23 cellular contexts compared by ENCODE assay signal in the genomic region with DNA sequence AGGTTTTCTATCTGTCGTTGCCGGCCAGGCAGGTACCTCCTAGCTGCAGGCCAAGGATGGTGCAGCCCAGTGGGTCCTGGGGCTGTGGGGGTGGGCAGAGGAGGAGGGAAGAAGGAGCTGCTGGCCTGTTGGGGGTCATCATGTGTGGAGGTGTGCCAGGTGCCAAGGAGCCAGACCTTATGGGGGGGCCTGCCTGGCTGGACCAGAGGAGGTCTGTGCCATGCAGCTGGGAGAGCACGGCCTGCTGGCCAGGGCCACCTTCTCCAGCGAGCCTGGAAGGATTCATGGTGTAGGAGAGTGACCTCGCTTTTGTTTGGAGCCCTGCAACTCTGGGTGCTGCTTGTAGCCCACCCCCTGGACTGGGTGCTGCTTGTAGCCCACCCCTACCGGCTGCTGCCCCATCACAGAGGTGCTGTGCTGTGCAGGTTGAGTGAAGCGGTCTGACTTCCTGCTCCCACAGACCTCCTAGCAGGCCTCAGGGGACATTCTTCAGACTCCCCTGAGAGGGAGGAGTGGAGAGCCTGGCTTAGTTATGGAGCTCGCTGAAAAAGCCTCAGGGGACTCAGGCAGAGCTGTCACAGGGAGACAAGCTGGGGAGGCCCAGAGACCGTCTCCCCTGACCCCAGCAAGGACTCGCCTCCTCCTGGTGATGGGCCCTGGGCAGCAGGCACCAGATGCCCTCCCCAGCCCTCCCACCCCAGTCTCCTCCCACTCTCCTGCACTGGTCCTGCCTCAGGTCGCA.
DNase-seq lines count a peak whose midpoint lies in the region; ATAC-seq and TF ChIP-seq lines count a peak whose summit lies in the region.
"Had no signal": no experiment of that assay in that cellular context is flagged by ENCODE, and none has a peak within 500 bp of the region (broad histone marks: within the 10 kb centered on the region; RNA-seq: fewer than 3 reads in every experiment).

No MANE protein-coding gene starts in this region.

- peak; percentile 70 for DNase-seq in cardiac septum (ENCODE audit: low spot score)
- no peak for DNase-seq in Right ventricle myocardium superior
- peak; percentile 69 for DNase-seq in coronary artery (ENCODE audit: low spot score)
- no peak for DNase-seq in prostate gland (ENCODE audit: low spot score)
- no peak for DNase-seq in upper lobe of right lung
- no peak for DNase-seq in stimulated activated naive B cell treated with anti-CD40 and anti-IgM and Interleukin-4, amounts not matched to agents 10 μg/mL and 1 μg/mL and 100 μg/mL, for 72 hours
- DNase-seq: activated CD8-positive, alpha-beta T cell treated with anti-CD3 and anti-CD28 coated beads for 36 hours; activated T-cell treated with anti-CD3 and anti-CD28 coated beads, Interleukin-2, amount 50 U/mL, for 4 hours; GOT3; MG63; naive thymus-derived CD4-positive, alpha-beta T cell; NCI-H1930; NCI-H510A; pancreas; SHP77 treated with DMSO at 0.1 percent for 48 hours; stimulated activated CD4-positive, alpha-beta T cell treated with anti-CD3 and anti-CD28 coated beads, Interleukin-2, amount 100 ng/mL, for 48 hours had no signal

- H3K9me3 ChIP-seq in prostate gland (no peaks in the 10 kb centered on the region), upper lobe of right lung (no peaks in the 10 kb centered on the region)
- H3K9me3 ChIP-seq: A549, MG63, pancreas had no signal

- WGBS in prostate gland, result 90% methylated on average over 10 of the region's 11 CpGs

- H3K27ac ChIP-seq in coronary artery (peak overlapping the region; percentile 58 to 86), prostate gland (peak overlapping the region; percentile 59 to 66), upper lobe of right lung (peak overlapping the region; percentile 71)
- H3K27ac ChIP-seq: A549, HL-60, pancreas had no signal

- no peaks in the 10 kb centered on the region for H3K36me3 Mint-ChIP-seq in stimulated activated naive B cell treated with anti-CD40 and anti-IgM and Interleukin-4, amounts not matched to agents 10 μg/mL and 1 μg/mL and 100 μg/mL, for 72 hours
- H3K36me3 Mint-ChIP-seq: activated naive CD4-positive, alpha-beta T cell treated with anti-CD3 and anti-CD28 coated beads, Interleukin-2, amount 50 U/mL, for 72 hours; naive thymus-derived CD4-positive, alpha-beta T cell; WTC11 had no signal

- H3K4me3 ChIP-seq in coronary artery (no peak overlapping the region), prostate gland (no peak overlapping the region), upper lobe of right lung (no peak overlapping the region)
- H3K4me3 ChIP-seq: A549, MG63, pancreas had no signal

- TF ChIP-seq CTCF in coronary artery (IDR thresholded peaks at IDR 0.05) (no peak), prostate gland (IDR thresholded peaks at IDR 0.05) (no peak), upper lobe of right lung (IDR thresholded peaks at IDR 0.05) (no peak)

- no peak for ATAC-seq in Right ventricle myocardium superior (ENCODE audit: poor library complexity)
- no peak for ATAC-seq in upper lobe of right lung
- no peak for ATAC-seq in stimulated activated naive B cell treated with anti-CD40 and anti-IgM and Interleukin-4, amounts not matched to agents 10 μg/mL and 1 μg/mL and 100 μg/mL, for 72 hours (replicated peaks)
- no peak for ATAC-seq in GM21515 (IDR thresholded peaks at IDR 0.05; ENCODE audit: unreplicated experiment)
- ATAC-seq in HG03442 (IDR thresholded peaks at IDR 0.05; ENCODE audit: unreplicated experiment), result no peak
- ATAC-seq: A549; activated CD8-positive, alpha-beta T cell treated with anti-CD3 and anti-CD28 coated beads for 36 hours; activated naive CD4-positive, alpha-beta T cell treated with anti-CD3 and anti-CD28 coated beads, Interleukin-2, amount 50 U/mL, for 72 hours; activated T-cell treated with anti-CD3 and anti-CD28 coated beads, Interleukin-2, amount 50 U/mL, for 4 hours; naive thymus-derived CD4-positive, alpha-beta T cell; pancreas; WTC11 had no signal

- H3K27me3 ChIP-seq in prostate gland (replicated peaks; ENCODE audit: insufficient read depth) (no peaks in the 10 kb centered on the region), upper lobe of right lung (no peaks in the 10 kb centered on the region)
- H3K27me3 ChIP-seq: MG63, pancreas had no signal

- H3K4me1 ChIP-seq in prostate gland (replicated peaks), result no peaks in the 10 kb centered on the region
- peaks cover 47% of the 10 kb centered on the region for H3K4me1 ChIP-seq in upper lobe of right lung
- H3K4me1 ChIP-seq: pancreas had no signal

- intact Hi-C loops in cardiac septum (cut with DNase I) (no loop called here), Right ventricle myocardium superior (cut with DNase I) (no loop called here), prostate gland (cut with DNase I) (no loop called here), upper lobe of right lung (cut with DNase I) (no loop called here)

- H3K36me3 ChIP-seq in prostate gland (no peaks in the 10 kb centered on the region), upper lobe of right lung (peaks cover 24% of the 10 kb centered on the region)
- H3K36me3 ChIP-seq: MG63, pancreas had no signal

- no peaks in the 10 kb centered on the region for H3K9me3 Mint-ChIP-seq in stimulated activated naive B cell treated with anti-CD40 and anti-IgM and Interleukin-4, amounts not matched to agents 10 μg/mL and 1 μg/mL and 100 μg/mL, for 72 hours
- H3K9me3 Mint-ChIP-seq: activated CD8-positive, alpha-beta T cell treated with anti-CD3 and anti-CD28 coated beads for 36 hours; activated naive CD4-positive, alpha-beta T cell treated with anti-CD3 and anti-CD28 coated beads, Interleukin-2, amount 50 U/mL, for 72 hours; activated T-cell treated with anti-CD3 and anti-CD28 coated beads, Interleukin-2, amount 50 U/mL, for 4 hours; IgD-negative memory B cell; naive thymus-derived CD4-positive, alpha-beta T cell; WTC11 had no signal

- H3K4me3 Mint-ChIP-seq in stimulated activated naive B cell treated with anti-CD40 and anti-IgM and Interleukin-4, amounts not matched to agents 10 μg/mL and 1 μg/mL and 100 μg/mL, for 72 hours, result no peak overlapping the region
- H3K4me3 Mint-ChIP-seq: activated CD8-positive, alpha-beta T cell treated with anti-CD3 and anti-CD28 coated beads for 36 hours; activated T-cell treated with anti-CD3 and anti-CD28 coated beads, Interleukin-2, amount 50 U/mL, for 4 hours; IgD-negative memory B cell; naive thymus-derived CD4-positive, alpha-beta T cell; WTC11 had no signal

- H3K27ac Mint-ChIP-seq in stimulated activated naive B cell treated with anti-CD40 and anti-IgM and Interleukin-4, amounts not matched to agents 10 μg/mL and 1 μg/mL and 100 μg/mL, for 72 hours, result no peak overlapping the region
- H3K27ac Mint-ChIP-seq: activated CD8-positive, alpha-beta T cell treated with anti-CD3 and anti-CD28 coated beads for 36 hours; IgD-negative memory B cell; WTC11 had no signal

- no peak for TF ChIP-seq POLR2A in prostate gland (IDR thresholded peaks at IDR 0.05)

- H3K27me3 Mint-ChIP-seq in stimulated activated naive B cell treated with anti-CD40 and anti-IgM and Interleukin-4, amounts not matched to agents 10 μg/mL and 1 μg/mL and 100 μg/mL, for 72 hours, result no peaks in the 10 kb centered on the region
- H3K27me3 Mint-ChIP-seq: activated CD8-positive, alpha-beta T cell treated with anti-CD3 and anti-CD28 coated beads for 36 hours; IgD-negative memory B cell; naive thymus-derived CD4-positive, alpha-beta T cell had no signal

- H3K4me1 Mint-ChIP-seq in stimulated activated naive B cell treated with anti-CD40 and anti-IgM and Interleukin-4, amounts not matched to agents 10 μg/mL and 1 μg/mL and 100 μg/mL, for 72 hours, result no peaks in the 10 kb centered on the region

Comparison
In these comparisons a context has a peak if more than half of its experiments do, and no peak if none do; other contexts are left out.
1. DNase-seq: peak in cardiac septum (single experiment) and coronary artery (single experiment); none in Right ventricle myocardium superior (single experiment), prostate gland (single experiment), upper lobe of right lung (single experiment) and stimulated activated naive B cell treated with anti-CD40 and anti-IgM and Interleukin-4, amounts not matched to agents 10 μg/mL and 1 μg/mL and 100 μg/mL, for 72 hours (single experiment).
2. Peak in every context shown above with its lines, with median percentiles within 50 percentile points of each other: H3K27ac ChIP-seq.